ENCODE assay signal across 11 cellular contexts in genomic region chr11:34161812-34162506, GRCh38.
A peak's percentile ranks its signal among the peaks of the same experiment; 100 is the strongest.
DNase-seq lines count a peak whose midpoint lies in the region; TF ChIP-seq lines count a peak whose summit lies in the region.
"Had no signal": no experiment of that assay in that cellular context is flagged by ENCODE, and none has a peak within 500 bp of the region (broad histone marks: within the 10 kb centered on the region; RNA-seq: fewer than 3 reads in every experiment).

No MANE protein-coding gene starts in this region.

- H3K36me3 ChIP-seq in brain microvascular endothelial cell (replicated peaks), result peaks cover 7% of the 10 kb centered on the region

- no peak overlapping the region for H3K4me3 Mint-ChIP-seq in T-helper 2 cell treated with Interferon-gamma antibody and Interleukin-4, amounts not matched to agents 5 μg/mL and 100 μg/mL, for 36 hours
- H3K4me3 Mint-ChIP-seq: activated naive CD4-positive, alpha-beta T cell treated with anti-CD3 and anti-CD28 coated beads, Interleukin-2, amount 10 ng/mL, durations not matched to agents 7 days and 5 days had no signal

- peaks cover 5% of the 10 kb centered on the region for H3K36me3 Mint-ChIP-seq in T-helper 2 cell treated with Interferon-gamma antibody and Interleukin-4, amounts not matched to agents 5 μg/mL and 100 μg/mL, for 36 hours (ENCODE audit: low read depth)
- H3K36me3 Mint-ChIP-seq: activated naive CD4-positive, alpha-beta T cell treated with anti-CD3 and anti-CD28 coated beads, Interleukin-2, amount 10 ng/mL, durations not matched to agents 7 days and 5 days had no signal

- no peak for TF ChIP-seq CTCF in brain microvascular endothelial cell (IDR thresholded peaks at IDR 0.05; ENCODE audit: low read depth, low read length, missing control alignments)

- H3K27ac Mint-ChIP-seq in T-helper 2 cell treated with Interferon-gamma antibody and Interleukin-4, amounts not matched to agents 5 μg/mL and 100 μg/mL, for 36 hours, result no peak overlapping the region
- H3K27ac Mint-ChIP-seq: activated naive CD4-positive, alpha-beta T cell treated with anti-CD3 and anti-CD28 coated beads, Interleukin-2, amount 10 ng/mL, durations not matched to agents 7 days and 5 days had no signal

- peaks cover 6% of the 10 kb centered on the region for H3K4me1 Mint-ChIP-seq in T-helper 2 cell treated with Interferon-gamma antibody and Interleukin-4, amounts not matched to agents 5 μg/mL and 100 μg/mL, for 36 hours (ENCODE audit: low read depth)

- in situ Hi-C loops in brain microvascular endothelial cell (cut with HindIII; ENCODE audit: low pct_ligation_motif_present, low sequenced_read_pairs), result loop anchor here (25.0 kb wide), 1 partner anchor 325 kb away; no protein-coding TSS in a partner anchor

- H3K27me3 ChIP-seq in brain microvascular endothelial cell (replicated peaks), result no peaks in the 10 kb centered on the region

- no peaks in the 10 kb centered on the region for H3K9me3 Mint-ChIP-seq in T-helper 2 cell treated with Interferon-gamma antibody and Interleukin-4, amounts not matched to agents 5 μg/mL and 100 μg/mL, for 36 hours
- H3K9me3 Mint-ChIP-seq: activated naive CD4-positive, alpha-beta T cell treated with anti-CD3 and anti-CD28 coated beads, Interleukin-2, amount 10 ng/mL, durations not matched to agents 7 days and 5 days had no signal

- no peak overlapping the region for H3K4me3 ChIP-seq in brain microvascular endothelial cell (ENCODE audit: low read depth, low read length)

- DNase-seq in EL, result peak; percentile 19
- peak; percentile 76 for DNase-seq in T-helper 2 cell treated with Interferon-gamma antibody and Interleukin-4, amounts not matched to agents 5 μg/mL and 100 μg/mL, for 36 hours (ENCODE audit: low spot score)
- peak; percentile 60 for DNase-seq in brain microvascular endothelial cell
- peak; percentile 18 for DNase-seq in stimulated activated CD4-positive, alpha-beta T cell treated with anti-CD3 and anti-CD28 coated beads, Interleukin-4, amount 100 ng/mL, for 1 hour
- DNase-seq in NCI-H2081 (lab: John Stamatoyannopoulos, UW), result no peak
- no peak for DNase-seq in NCI-H446 treated with DMSO at 0.1 percent for 48 hours (lab: John Stamatoyannopoulos, UW)
- DNase-seq in germinal center (ENCODE audit: low spot score), result no peak
- no peak for DNase-seq in putamen (ENCODE audit: low spot score)
- DNase-seq: activated naive CD4-positive, alpha-beta T cell treated with anti-CD3 and anti-CD28 coated beads, Interleukin-2, amount 10 ng/mL, durations not matched to agents 7 days and 5 days; left cardiac atrium; NCI-H1417 treated with DMSO at 0.1 percent for 48 hours had no signal

- no peaks in the 10 kb centered on the region for H3K27me3 Mint-ChIP-seq in T-helper 2 cell treated with Interferon-gamma antibody and Interleukin-4, amounts not matched to agents 5 μg/mL and 100 μg/mL, for 36 hours (ENCODE audit: low read depth)
- H3K27me3 Mint-ChIP-seq: activated naive CD4-positive, alpha-beta T cell treated with anti-CD3 and anti-CD28 coated beads, Interleukin-2, amount 10 ng/mL, durations not matched to agents 7 days and 5 days had no signal

- H3K27ac ChIP-seq in brain microvascular endothelial cell, result no peak overlapping the region

Comparison
In these comparisons a context has a peak if more than half of its experiments do, and no peak if none do; other contexts are left out.
1. DNase-seq: peak in EL (single experiment), T-helper 2 cell treated with Interferon-gamma antibody and Interleukin-4, amounts not matched to agents 5 μg/mL and 100 μg/mL, for 36 hours (single experiment), brain microvascular endothelial cell (single experiment) and stimulated activated CD4-positive, alpha-beta T cell treated with anti-CD3 and anti-CD28 coated beads, Interleukin-4, amount 100 ng/mL, for 1 hour (single experiment); none in NCI-H2081 (0 of 2), NCI-H446 treated with DMSO at 0.1 percent for 48 hours (single experiment), germinal center (single experiment) and putamen (single experiment).